In genomic region chr16:2154533-2155090, GRCh38 we compare ENCODE assay signal across 8 cellular contexts. TPM values are rescaled to one million over a fixed set of nuclear protein-coding genes. Genes with fewer than 3 reads are reported as not detected.
DNase-seq lines count a peak whose midpoint lies in the region; ATAC-seq and TF ChIP-seq lines count a peak whose summit lies in the region.

No MANE protein-coding gene starts in this region.

- no peak for ATAC-seq in foreskin keratinocyte

- H3K36me3 ChIP-seq in spleen, result peaks cover 0 to 45% (median 9%) of the 10 kb centered on the region in 6 donors

- DNase-seq in DMS53 (lab: John Stamatoyannopoulos, UW) (peak; percentile 60), DMS53 treated with DMSO at 0.1 percent for 48 hours (lab: John Stamatoyannopoulos, UW; ENCODE audit: unreplicated experiment) (no peak), foreskin keratinocyte (no peak), spleen (no peak), NCI-H1436 (lab: John Stamatoyannopoulos, UW) (no peak), KBM-7 (no peak), medulla oblongata (ENCODE audit: extremely low spot score) (no peak)

- TF ChIP-seq POLR2A in spleen (IDR thresholded peaks at IDR 0.05), result no peak

- peak overlapping the region; percentile 100 for H3K4me3 ChIP-seq in WI38 (ENCODE audit: low read depth, low read length)
- H3K4me3 ChIP-seq in spleen, result peak overlapping the region; percentile 55 to 91 (median 84)

- 1 to 3% (median 3%) methylated on average over 21 to 23 of the region's 23 CpGs for WGBS in spleen, 5 donors

- peak overlapping the region; percentile 87 for H3K27ac ChIP-seq in foreskin keratinocyte
- H3K27ac ChIP-seq in spleen, result peak overlapping the region; percentile 55 to 95 (median 88)

- intact Hi-C loops in spleen (cut with DNase I; ENCODE audit: low total_unique reads), result loop anchor here (5.0 kb wide), 1 partner anchor 127 kb away; the partner anchor contains the start of gene NHERF2

- no peaks in the 10 kb centered on the region for H3K9me3 ChIP-seq in spleen

- H3K27me3 ChIP-seq in foreskin keratinocyte, result no peaks in the 10 kb centered on the region
- peaks cover 0 to 3% (median 0%) of the 10 kb centered on the region in 7 donors for H3K27me3 ChIP-seq in spleen (replicated peaks in 1 of 7)

- in situ Hi-C loops in KBM-7 (cut with MboI; ENCODE audit: low pct_unique_long_range_greater_than_20kb, low sequenced_read_pairs), result loop anchor here (10.0 kb wide), 1 partner anchor 60 kb away; the partner anchor contains the start of genes BRICD5 and PGP

- no peak for TF ChIP-seq CTCF in WI38 (IDR thresholded peaks at IDR 0.05; ENCODE audit: low read depth, low read length)
- no peak for TF ChIP-seq CTCF in foreskin keratinocyte (conservative IDR thresholded peaks at IDR 0.05)
- no peak for TF ChIP-seq CTCF in spleen (IDR thresholded peaks at IDR 0.05 in 8 of 11, conservative IDR thresholded peaks at IDR 0.05 in 3 of 11)

- H3K4me1 ChIP-seq in foreskin keratinocyte, result peaks cover 5% of the 10 kb centered on the region
- peaks cover 44 to 92% (median 88%) of the 10 kb centered on the region in 6 donors for H3K4me1 ChIP-seq in spleen

RNA-seq across cellular contexts. Expression of gene TRAF7, which starts 1.0 kb away (rescaled TPM):
- total RNA-seq in foreskin keratinocyte, result 86.0 and 89.7 TPM in 2 replicates
- 62.1 and 69.0 TPM in 2 replicates for polyA plus RNA-seq in foreskin keratinocyte
- total RNA-seq in spleen, result 10 to 100 TPM; 41.5 to 63.9 (median 50.9) TPM
- polyA plus RNA-seq in spleen, result 10 to 100 TPM; 22.0 to 37.6 (median 23.3) TPM

RNA-seq across cellular contexts. Expression of gene RAB26, which starts 6.2 kb away (rescaled TPM):
- total RNA-seq in foreskin keratinocyte (0.42 and 0.44 TPM in 2 replicates), spleen (1 to 10 TPM in 4 of 7 donors, under 1 TPM in 2, not detected in 1; 0.26 to 7.9 (median 1.2) TPM)
- polyA plus RNA-seq in foreskin keratinocyte (0.49 and 0.72 TPM in 2 replicates), spleen (1 to 10 TPM in 2 of 3 donors, under 1 TPM in 1; 0.91 to 1.5 (median 1.4) TPM)

RNA-seq across cellular contexts. Expression of gene PKD1, which starts 18.9 kb away (rescaled TPM):
- total RNA-seq in foreskin keratinocyte (36.7 and 46.5 TPM in 2 replicates), spleen (100 to 1,000 TPM in 2 of 7 donors, 10 to 100 TPM in 5; 64.0 to 124 (median 95.3) TPM)
- polyA plus RNA-seq in foreskin keratinocyte (16.8 and 19.7 TPM in 2 replicates), spleen (10 to 100 TPM; 14.0 to 60.9 (median 18.5) TPM)

RNA-seq across cellular contexts. Expression of gene CASKIN1, which starts 41.8 kb away (rescaled TPM):
- 0.03 and 0.04 TPM in 2 replicates for total RNA-seq in foreskin keratinocyte
- polyA plus RNA-seq in foreskin keratinocyte, result 0.06 and 0.08 TPM in 2 replicates
- not detected for total RNA-seq in spleen
- under 1 TPM; 0.24 to 0.32 (median 0.30) TPM for polyA plus RNA-seq in spleen

RNA-seq across cellular contexts. Expression of gene MLST8, which starts 50.6 kb away (rescaled TPM):
- 21.8 and 29.2 TPM in 2 replicates for total RNA-seq in foreskin keratinocyte
- polyA plus RNA-seq in foreskin keratinocyte, result 61.0 and 64.1 TPM in 2 replicates
- 10 to 100 TPM; 25.0 to 50.0 (median 30.4) TPM for total RNA-seq in spleen
- 10 to 100 TPM; 40.6 to 61.7 (median 51.3) TPM for polyA plus RNA-seq in spleen
